23 cellular contexts compared by ENCODE assay signal in the genomic region with DNA sequence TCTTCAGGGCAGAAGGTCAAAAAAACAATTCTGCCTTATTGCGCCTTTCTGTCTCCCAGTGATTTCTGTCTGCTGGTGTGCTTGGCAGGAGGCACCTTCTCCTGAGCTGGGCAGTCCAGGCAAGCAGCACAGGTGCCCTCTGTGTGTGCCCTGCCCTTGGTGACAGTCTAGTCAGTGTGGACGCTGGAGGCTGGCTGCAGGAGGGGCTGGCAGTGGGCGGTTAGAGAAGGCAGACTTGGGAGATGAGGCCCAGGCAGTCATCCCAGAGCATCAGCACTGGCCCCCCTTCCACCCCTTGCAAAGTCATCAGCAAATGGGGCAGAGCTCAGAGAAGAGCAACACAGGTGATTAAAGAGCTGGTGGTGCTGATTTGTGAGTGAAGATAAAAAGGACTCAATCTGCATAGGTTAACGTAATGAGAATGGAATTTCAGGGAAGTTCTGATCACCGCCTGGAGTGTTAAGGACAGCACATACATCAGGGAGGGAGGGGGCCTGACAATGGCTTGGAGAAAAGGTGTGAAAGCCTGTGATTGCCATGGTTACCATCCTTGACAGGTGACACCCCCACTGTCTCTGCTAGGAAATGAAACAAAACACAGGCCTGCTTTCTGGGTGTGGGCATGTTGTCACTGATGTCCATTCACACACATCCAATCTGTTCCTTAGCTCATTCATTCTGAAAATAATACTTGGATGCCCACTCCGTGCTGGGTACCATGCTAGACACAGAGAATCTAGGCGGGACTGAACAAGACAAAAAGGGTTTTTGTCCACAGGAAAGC.
DNase-seq lines count a peak whose midpoint lies in the region; ATAC-seq and TF ChIP-seq lines count a peak whose summit lies in the region.
"Had no signal": no experiment of that assay in that cellular context is flagged by ENCODE, and none has a peak within 500 bp of the region (broad histone marks: within the 10 kb centered on the region; RNA-seq: fewer than 3 reads in every experiment).

No MANE protein-coding gene starts in this region.

- TF ChIP-seq CTCF in endodermal cell (conservative IDR thresholded peaks at IDR 0.05) (no peak), natural killer cell (IDR thresholded peaks at IDR 0.05) (no peak)

- intact Hi-C loops in natural killer cell (cut with micrococcal nuclease): no loop called here

- peaks cover 6% of the 10 kb centered on the region in 2 donors for H3K9me3 Mint-ChIP-seq in activated naive CD4-positive, alpha-beta T cell treated with anti-CD3 and anti-CD28 coated beads, Interleukin-2, amount 50 U/mL, for 72 hours
- H3K9me3 Mint-ChIP-seq in endodermal cell (peaks cover 23% of the 10 kb centered on the region), natural killer cell (peaks cover 2 to 14% of the 10 kb centered on the region in 2 donors)

- H3K27ac Mint-ChIP-seq in activated naive CD4-positive, alpha-beta T cell treated with anti-CD3 and anti-CD28 coated beads, Interleukin-2, amount 50 U/mL, for 72 hours: peak overlapping the region; percentile 15 to 17
- H3K27ac Mint-ChIP-seq in endodermal cell (peak overlapping the region; percentile 89), natural killer cell (no peak overlapping the region)
- H3K27ac Mint-ChIP-seq: memory B cell, nephron progenitor cell had no signal

- peaks cover 18% of the 10 kb centered on the region for H3K9me3 ChIP-seq in endodermal cell (ENCODE audit: control insufficient read depth, low read length)
- H3K9me3 ChIP-seq: ascending aorta, SJCRH30, tibial nerve had no signal

- ATAC-seq in activated naive CD4-positive, alpha-beta T cell treated with anti-CD3 and anti-CD28 coated beads, Interleukin-2, amount 50 U/mL, for 72 hours: no peak
- no peak for ATAC-seq in natural killer cell
- ATAC-seq: A549; activated CD4-positive, CD25-positive, alpha-beta regulatory T cell treated with anti-CD3 and anti-CD28 coated beads, Interleukin-2, amount 50 U/mL, for 24 hours; PC-3 had no signal

- H3K36me3 ChIP-seq in endodermal cell (ENCODE audit: control insufficient read depth, insufficient read depth, low read length): peaks cover 15% of the 10 kb centered on the region
- H3K36me3 ChIP-seq: SJCRH30 had no signal

- DNase-seq in activated naive CD4-positive, alpha-beta T cell treated with anti-CD3 and anti-CD28 coated beads, Interleukin-2, amount 50 U/mL, for 72 hours (ENCODE audit: low spot score in 2 of 2): no peak
- no peak for DNase-seq in activated naive CD4-positive, alpha-beta T cell treated with Interleukin-2 at 50 U/mL for 16 hours
- DNase-seq in endodermal cell (peak; percentile 93), inferior parietal cortex (ENCODE audit: extremely low spot score) (peak; percentile 81), substantia nigra (lab: John Stamatoyannopoulos, UW) (peak in 36 of 49 donors; percentile 13 to 79 (median 42)), natural killer cell (no peak), RPMI8226 (no peak), hepatic stellate cell (ENCODE audit: low spot score) (no peak)
- DNase-seq: activated gamma-delta T cell treated with Interleukin-2 at 50 U/mL for 16 hours, DMS 273 treated with DMSO at 0.1 percent for 48 hours, Kasumi-1, NCI-H1105, NCI-H69, nephron progenitor cell, PC-3, retina, SJCRH30 had no signal

- H3K4me3 Mint-ChIP-seq in endodermal cell (peak overlapping the region; percentile 11), natural killer cell (no peak overlapping the region)
- H3K4me3 Mint-ChIP-seq: memory B cell, nephron progenitor cell had no signal

- no peak overlapping the region for H3K27ac ChIP-seq in endodermal cell (ENCODE audit: low read depth, low read length)
- H3K27ac ChIP-seq in substantia nigra (ENCODE audit: low read depth, low read length, poor library complexity, severe bottlenecking): peak overlapping the region; percentile 92
- H3K27ac ChIP-seq: A549, ascending aorta, C4-2B, SJCRH30 had no signal

- peaks cover 43% of the 10 kb centered on the region for H3K4me1 Mint-ChIP-seq in endodermal cell
- H3K4me1 Mint-ChIP-seq in natural killer cell: peaks cover 28 to 39% of the 10 kb centered on the region in 2 donors
- H3K4me1 Mint-ChIP-seq: memory B cell had no signal

- peaks cover 10 to 22% of the 10 kb centered on the region in 2 donors for H3K36me3 Mint-ChIP-seq in activated naive CD4-positive, alpha-beta T cell treated with anti-CD3 and anti-CD28 coated beads, Interleukin-2, amount 50 U/mL, for 72 hours
- H3K36me3 Mint-ChIP-seq in endodermal cell (ENCODE audit: low read depth) (peaks cover 16% of the 10 kb centered on the region), natural killer cell (peaks cover 31% of the 10 kb centered on the region)
- H3K36me3 Mint-ChIP-seq: memory B cell had no signal

- H3K27me3 Mint-ChIP-seq in endodermal cell (ENCODE audit: insufficient read depth) (no peaks in the 10 kb centered on the region), natural killer cell (ENCODE audit: low read depth in 2 of 2) (no peaks in the 10 kb centered on the region)

- H3K4me1 ChIP-seq in endodermal cell (ENCODE audit: control insufficient read depth, insufficient read depth, low read length): peaks cover 8% of the 10 kb centered on the region
- H3K4me1 ChIP-seq: A549, ascending aorta, SJCRH30 had no signal

- WGBS in endodermal cell (ENCODE audit: insufficient coverage in 1 of 2, insufficient read length in 1 of 2), 2 experiments: 38 to 40% methylated on average over 6 to 7 of the region's 7 CpGs

- H3K27me3 ChIP-seq in endodermal cell (ENCODE audit: control insufficient read depth, insufficient read depth, low read length, poor library complexity, severe bottlenecking): no peaks in the 10 kb centered on the region
- H3K27me3 ChIP-seq: ascending aorta, SJCRH30, tibial nerve had no signal

- H3K4me3 ChIP-seq in endodermal cell (ENCODE audit: low read length): no peak overlapping the region
- H3K4me3 ChIP-seq: A549, ascending aorta, SJCRH30, tibial nerve had no signal

- no peak overlapping the region for H3K9ac ChIP-seq in endodermal cell (ENCODE audit: extremely low read depth, low read length, poor library complexity, severe bottlenecking)

Comparison
In these comparisons a context has a peak if more than half of its experiments do, and no peak if none do; other contexts are left out.
1. DNase-seq: peak in endodermal cell (single experiment), inferior parietal cortex (single experiment) and substantia nigra (36 of 49); none in activated naive CD4-positive, alpha-beta T cell treated with anti-CD3 and anti-CD28 coated beads, Interleukin-2, amount 50 U/mL, for 72 hours (0 of 2), activated naive CD4-positive, alpha-beta T cell treated with Interleukin-2 at 50 U/mL for 16 hours (single experiment), natural killer cell (single experiment), RPMI8226 (single experiment) and hepatic stellate cell (single experiment).
2. H3K27ac Mint-ChIP-seq: peak in activated naive CD4-positive, alpha-beta T cell treated with anti-CD3 and anti-CD28 coated beads, Interleukin-2, amount 50 U/mL, for 72 hours (2 of 2) and endodermal cell (single experiment); none in natural killer cell (0 of 2).